In the genomic region with DNA sequence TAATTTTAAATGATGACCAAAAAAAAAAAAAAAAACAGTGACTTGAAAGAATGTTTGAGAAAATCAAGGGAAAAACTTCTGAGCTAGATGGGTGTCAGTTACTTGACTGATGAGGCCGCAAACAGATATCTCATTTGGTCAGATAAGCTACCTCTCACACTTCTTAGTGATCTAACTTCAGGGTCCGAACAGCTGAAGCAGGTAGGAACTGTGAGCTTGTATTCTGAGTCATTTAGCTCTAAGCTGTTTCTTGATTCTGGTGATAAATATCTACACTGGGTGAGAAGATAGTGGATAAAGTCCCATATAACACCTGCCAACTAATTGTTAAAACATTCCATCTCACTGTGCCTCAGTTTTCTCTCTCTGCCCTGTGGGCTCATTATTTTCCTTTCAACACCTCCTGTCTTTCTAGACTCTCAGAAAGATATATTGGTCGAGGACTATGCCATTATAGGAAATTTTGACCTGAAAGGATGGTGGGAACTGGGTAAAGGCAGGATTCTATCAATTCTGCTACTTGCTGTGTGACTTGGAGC, we compare ENCODE assay signal across 11 cellular contexts. TPM values are rescaled to one million over a fixed set of nuclear protein-coding genes. Genes with fewer than 3 reads are reported as not detected.
DNase-seq lines count a peak whose midpoint lies in the region; ATAC-seq and TF ChIP-seq lines count a peak whose summit lies in the region.
"Had no signal": no experiment of that assay in that cellular context is flagged by ENCODE, and none has a peak within 500 bp of the region (broad histone marks: within the 10 kb centered on the region; RNA-seq: fewer than 3 reads in every experiment).

No MANE protein-coding gene starts in this region.

- DNase-seq in left ventricle myocardium inferior (no peak), cardiac septum (ENCODE audit: low spot score) (no peak), transverse colon (no peak), NK-92 (lab: John Stamatoyannopoulos, UW; ENCODE audit: unreplicated experiment) (no peak), NCI-H345 (lab: John Stamatoyannopoulos, UW) (no peak)
- DNase-seq: BE2C, NCI-H1694 treated with DMSO at 0.1 percent for 48 hours had no signal

- H3K4me1 ChIP-seq in left ventricle myocardium inferior: peaks cover 45% of the 10 kb centered on the region
- peaks cover 0 to 34% (median 22%) of the 10 kb centered on the region in 4 donors for H3K4me1 ChIP-seq in transverse colon

- no peak for TF ChIP-seq EP300 in transverse colon (IDR thresholded peaks at IDR 0.05; ENCODE audit: low read depth)

- no peaks in the 10 kb centered on the region for H3K9me3 ChIP-seq in left ventricle myocardium inferior (replicated peaks)
- no peaks in the 10 kb centered on the region for H3K9me3 ChIP-seq in transverse colon
- H3K9me3 ChIP-seq: BE2C had no signal

- no peak for TF ChIP-seq POLR2A in transverse colon (IDR thresholded peaks at IDR 0.05)

- H3K27ac ChIP-seq in left ventricle myocardium inferior (replicated peaks) (peak overlapping the region; percentile 80), adipose tissue (ENCODE audit: low read depth, low read length) (peak overlapping the region; percentile 6), transverse colon (peak overlapping the region; percentile 53 to 72 (median 63))

- WGBS in adipose tissue, 3 donors: 63 to 84% (median 69%) methylated on average over 3 of the region's 3 CpGs
- 57 to 65% methylated on average over 2 to 3 of the region's 3 CpGs for WGBS in transverse colon (ENCODE audit: low coverage in 1 of 2), 2 donors

- TF ChIP-seq CTCF in left ventricle myocardium inferior (IDR thresholded peaks at IDR 0.05; ENCODE audit: borderline replicate concordance) (no peak), transverse colon (IDR thresholded peaks at IDR 0.05) (no peak)

- ATAC-seq in HG03097 (IDR thresholded peaks at IDR 0.05; ENCODE audit: low FRiP score, unreplicated experiment) (peak; percentile 14), HG03342 (IDR thresholded peaks at IDR 0.05; ENCODE audit: unreplicated experiment) (no peak)
- ATAC-seq: SK-N-SH treated with all-trans-retinoic acid at 6 μM for 48 hours had no signal

- H3K4me3 ChIP-seq in left ventricle myocardium inferior (no peak overlapping the region), transverse colon (no peak overlapping the region)

- in situ Hi-C loops in transverse colon (cut with MboI; ENCODE audit: low pct_ligation_motif_present in 1 of 4, low pct_unique_long_range_greater_than_20kb in 1 of 4, low sequenced_read_pairs in 3 of 4): no loop called here

- intact Hi-C loops in left ventricle myocardium inferior (cut with micrococcal nuclease) (no loop called here), cardiac septum (cut with DNase I) (loop anchor here (5.0 kb wide), 1 partner anchor 47 kb away; no protein-coding TSS in a partner anchor), transverse colon (cut with DNase I; ENCODE audit: low total_unique reads) (no loop called here)

- H3K36me3 ChIP-seq in left ventricle myocardium inferior: no peaks in the 10 kb centered on the region
- no peaks in the 10 kb centered on the region for H3K36me3 ChIP-seq in transverse colon

- no peaks in the 10 kb centered on the region for H3K27me3 ChIP-seq in left ventricle myocardium inferior (ENCODE audit: low read depth)
- no peaks in the 10 kb centered on the region for H3K27me3 ChIP-seq in transverse colon
- H3K27me3 ChIP-seq: BE2C had no signal

RNA-seq across cellular contexts. Expression of a gene that starts 7.7 kb away (rescaled TPM):
- total RNA-seq in left ventricle myocardium inferior (9.9 TPM), cardiac septum (17.3 TPM), transverse colon (10 to 100 TPM; 26.6 to 46.5 (median 37.5) TPM)
- polyA plus RNA-seq in adipose tissue: 10 to 100 TPM; 12.2 to 25.6 (median 15.4) TPM

Comparison
In these comparisons a context has a peak if more than half of its experiments do, and no peak if none do; other contexts are left out.
1. H3K27ac ChIP-seq: peak in every context shown above with its lines; median percentile 80 in left ventricle myocardium inferior; 63 in transverse colon; 6 in adipose tissue.